Comparison of ENCODE assay signal across 13 cellular contexts in genomic region chr1:9068971-9069323, GRCh38. TPM values are rescaled to one million over a fixed set of nuclear protein-coding genes. Genes with fewer than 3 reads are reported as not detected.
A peak's percentile ranks its signal among the peaks of the same experiment; 100 is the strongest.
DNase-seq lines count a peak whose midpoint lies in the region; ATAC-seq and TF ChIP-seq lines count a peak whose summit lies in the region.
"Had no signal": no experiment of that assay in that cellular context is flagged by ENCODE, and none has a peak within 500 bp of the region (broad histone marks: within the 10 kb centered on the region; RNA-seq: fewer than 3 reads in every experiment).

No MANE protein-coding gene starts in this region.

- no peak overlapping the region for H3K9ac ChIP-seq in fibroblast of lung (ENCODE audit: insufficient read depth, low read length)

- peak overlapping the region; percentile 27 for H2AFZ ChIP-seq in fibroblast of lung (ENCODE audit: low read length)

- no peaks in the 10 kb centered on the region for H3K27me3 ChIP-seq in fibroblast of lung (ENCODE audit: control insufficient read depth, insufficient read depth, low read length)
- no peaks in the 10 kb centered on the region for H3K27me3 ChIP-seq in sigmoid colon

- intact Hi-C loops in sigmoid colon (cut with DNase I), result no loop called here

- no peak for TF ChIP-seq EP300 in sigmoid colon (IDR thresholded peaks at IDR 0.05)

- H3K4me1 ChIP-seq in fibroblast of lung (ENCODE audit: control insufficient read depth, extremely low read depth, insufficient read depth, low read length), result peaks cover 18% of the 10 kb centered on the region
- H3K4me1 ChIP-seq in sigmoid colon, result peaks cover 0 to 49% (median 36%) of the 10 kb centered on the region in 4 donors

- H3K9me3 ChIP-seq in fibroblast of lung (ENCODE audit: control insufficient read depth, insufficient read depth, low read depth, low read length), result no peaks in the 10 kb centered on the region
- no peaks in the 10 kb centered on the region for H3K9me3 ChIP-seq in sigmoid colon

- no peaks in the 10 kb centered on the region for H3K79me2 ChIP-seq in fibroblast of lung (ENCODE audit: control insufficient read depth, insufficient read depth, low read length)

- DNase-seq in RPMI7951 (ENCODE audit: low read depth) (peak; percentile 54), fibroblast of lung (ENCODE audit: low read depth in 2 of 2) (peak in 1 of 2 donors; percentile 38), sigmoid colon (no peak), medulla oblongata (ENCODE audit: extremely low spot score) (no peak), ecto neural progenitor cell (ENCODE audit: low spot score) (no peak), NCI-H1092 treated with DMSO at 0.1 percent for 48 hours (lab: John Stamatoyannopoulos, UW) (no peak)
- DNase-seq: activated CD8-positive, alpha-beta T cell treated with anti-CD3 and anti-CD28 coated beads, Interleukin-2, amount 10 ng/mL, durations not matched to agents 7 days and 5 days; kidney glomerular epithelial cell; stimulated activated CD4-positive, alpha-beta T cell treated with anti-CD3 and anti-CD28 coated beads, Interleukin-4, amount 100 ng/mL, for 24 hours had no signal

- WGBS in sigmoid colon, 2 donors, result 21 to 32% methylated on average over 4 of the region's 4 CpGs

- peak overlapping the region; percentile 68 for H3K4me2 ChIP-seq in fibroblast of lung (ENCODE audit: extremely low read depth, insufficient read depth, low read length)

- H3K4me3 ChIP-seq in fibroblast of lung (replicated peaks in 1 of 4; ENCODE audit: control extremely low read depth in 1 of 4, insufficient read depth in 1 of 4, low read depth in 3 of 4, low read length in 4 of 4) (peak overlapping the region in 2 of 4 experiments; percentile 3 to 31), sigmoid colon (peak overlapping the region in 3 of 4 donors; percentile 13 to 31 (median 29))

- TF ChIP-seq CTCF in fibroblast of lung (conservative IDR thresholded peaks at IDR 0.05 in 1 of 2, IDR thresholded peaks at IDR 0.05 in 1 of 2; ENCODE audit: low read depth in 1 of 2, low read length in 2 of 2) (no peak), sigmoid colon (IDR thresholded peaks at IDR 0.05) (no peak)

- H3K36me3 ChIP-seq in fibroblast of lung (ENCODE audit: control insufficient read depth, insufficient read depth, low read length) (no peaks in the 10 kb centered on the region), sigmoid colon (no peaks in the 10 kb centered on the region)

- ATAC-seq in GM18867 (IDR thresholded peaks at IDR 0.05; ENCODE audit: unreplicated experiment) (peak; percentile 20), GM21723 (IDR thresholded peaks at IDR 0.05; ENCODE audit: unreplicated experiment) (no peak)
- ATAC-seq: activated CD8-positive, alpha-beta T cell treated with anti-CD3 and anti-CD28 coated beads, Interleukin-2, amount 10 ng/mL, durations not matched to agents 7 days and 5 days had no signal

- TF ChIP-seq POLR2A in sigmoid colon (IDR thresholded peaks at IDR 0.05), result no peak

- no peaks in the 10 kb centered on the region for H4K20me1 ChIP-seq in fibroblast of lung (ENCODE audit: control insufficient read depth, extremely low read depth, insufficient read depth, low read length)

- H3K27ac ChIP-seq in fibroblast of lung (ENCODE audit: insufficient read depth, low read length) (no peak overlapping the region), sigmoid colon (peak overlapping the region; percentile 67 to 86 (median 77))

RNA-seq across cellular contexts. Expression of gene SLC2A5, which starts 0.5 kb away (rescaled TPM):
- 4.3 and 6.9 TPM in 2 replicates for total RNA-seq in RPMI7951 (2014; rRNA removed; shearing (Covaris generic))
- total RNA-seq in fibroblast of lung (0.77 and 0.83 TPM in 2 replicates), sigmoid colon (1 to 10 TPM; 3.5 to 9.1 (median 5.5) TPM)
- polyA plus RNA-seq in fibroblast of lung (0.33 and 5.8 TPM in 2 replicates), sigmoid colon (1 to 10 TPM; 1.4 to 4.9 (median 1.8) TPM)
- polyA plus RNA-seq in fibroblast of lung (2012), result 0.25 and 4.9 TPM in 2 replicates
- 1.4 TPM in 1 of 2 replicates, not detected in the other for polyA minus RNA-seq in fibroblast of lung (ENCODE audit: low replicate concordance)
- total RNA-seq: activated CD8-positive, alpha-beta T cell treated with anti-CD3 and anti-CD28 coated beads, Interleukin-2, amount 10 ng/mL, durations not matched to agents 7 days and 5 days; HT1080 had no signal

RNA-seq across cellular contexts. Expression of gene SLC2A7, which starts 42.7 kb away (rescaled TPM):
- total RNA-seq in RPMI7951 (2014; rRNA removed; shearing (Covaris generic)), result not detected in 2 replicates
- total RNA-seq in fibroblast of lung (not detected in 2 replicates), sigmoid colon (not detected)
- polyA plus RNA-seq in fibroblast of lung (not detected in 2 replicates), sigmoid colon (under 1 TPM in 1 of 3 donors, not detected in 2; 0.06 TPM)
- not detected in 2 replicates for polyA plus RNA-seq in fibroblast of lung (2012)
- polyA minus RNA-seq in fibroblast of lung (ENCODE audit: low replicate concordance), result not detected in 2 replicates
- total RNA-seq: cerebellum, HT1080 had no signal

RNA-seq across cellular contexts. Expression of gene GPR157, which starts 60.0 kb away (rescaled TPM):
- total RNA-seq in RPMI7951 (2014; rRNA removed; shearing (Covaris generic)), result 4.7 and 6.2 TPM in 2 replicates
- 3.1 and 3.6 TPM in 2 replicates for total RNA-seq in fibroblast of lung
- polyA plus RNA-seq in fibroblast of lung, result 0.82 and 1.2 TPM in 2 replicates
- polyA plus RNA-seq in fibroblast of lung (2012), result 2.3 and 2.9 TPM in 2 replicates
- 3.4 and 4.6 TPM in 2 replicates for polyA minus RNA-seq in fibroblast of lung (ENCODE audit: low replicate concordance)
- 1 to 10 TPM; 1.6 to 2.8 (median 1.7) TPM for total RNA-seq in sigmoid colon
- 1 to 10 TPM in 2 of 3 donors, under 1 TPM in 1; 0.92 to 3.7 (median 1.8) TPM for polyA plus RNA-seq in sigmoid colon
